37 cellular contexts compared by ENCODE assay signal in the genomic region with DNA sequence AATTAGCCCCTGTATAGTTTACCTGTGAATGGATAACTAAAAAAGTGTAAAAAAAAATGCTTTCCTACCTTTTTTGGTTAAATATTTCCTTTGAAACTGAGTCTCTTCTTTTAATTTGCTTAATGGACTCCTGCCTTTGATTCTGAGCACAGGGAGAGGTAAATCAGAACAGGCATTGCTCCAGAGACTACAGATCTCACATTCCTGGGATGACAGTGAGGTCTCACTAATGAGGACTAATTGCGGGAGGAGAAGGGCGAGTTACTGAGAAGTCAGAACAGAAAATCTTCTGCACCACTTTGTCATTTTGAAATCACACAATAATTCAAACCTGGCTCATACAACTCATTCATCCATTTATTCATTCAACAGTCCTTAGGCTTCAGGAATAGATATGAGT.
"Had no signal": no experiment of that assay in that cellular context is flagged by ENCODE, and none has a peak within 500 bp of the region (broad histone marks: within the 10 kb centered on the region; RNA-seq: fewer than 3 reads in every experiment).

No MANE protein-coding gene starts in this region.

- H3K27me3 Mint-ChIP-seq: activated CD4-positive, alpha-beta T cell treated with anti-CD3 and anti-CD28 coated beads, Interleukin-2, amount 10 ng/mL, durations not matched to agents 7 days and 5 days; activated naive CD4-positive, alpha-beta T cell treated with anti-CD3 and anti-CD28 coated beads, Interleukin-2, amount 10 ng/mL, durations not matched to agents 7 days and 5 days had no signal

- H3K27me3 ChIP-seq: ascending aorta had no signal

- H3K36me3 Mint-ChIP-seq: activated CD8-positive, alpha-beta memory T cell treated with anti-CD3 and anti-CD28 coated beads, Interleukin-2, amount 10 ng/mL, durations not matched to agents 7 days and 5 days; activated naive CD4-positive, alpha-beta T cell treated with anti-CD3 and anti-CD28 coated beads, Interleukin-2, amount 10 ng/mL, durations not matched to agents 7 days and 5 days; activated naive CD8-positive, alpha-beta T cell; activated naive CD8-positive, alpha-beta T cell treated with anti-CD3 and anti-CD28 coated beads, Interleukin-2, amount 10 ng/mL, durations not matched to agents 7 days and 5 days; brain had no signal

- FAIRE-seq: bronchial epithelial cell, TTC549 had no signal

- DNase-seq: activated B cell treated with CpG ODN at 0.5 μM for 24 hours; activated CD4-positive, alpha-beta memory T cell treated with anti-CD3 and anti-CD28 coated beads, Interleukin-2, amount 10 ng/mL, durations not matched to agents 7 days and 5 days; activated CD4-positive, alpha-beta T cell treated with anti-CD3 and anti-CD28 coated beads for 4 hours; activated CD4-positive, alpha-beta T cell treated with anti-CD3 and anti-CD28 coated beads, Interleukin-2, amount 10 ng/mL, durations not matched to agents 7 days and 5 days; activated CD4-positive, alpha-beta T cell treated with anti-CD3 and anti-CD28 coated beads, Interleukin-2, amount 50 U/mL, for 48 hours; activated CD4-positive, CD25-positive, alpha-beta regulatory T cell treated with anti-CD3 and anti-CD28 coated beads, Interleukin-2, amount 50 U/mL, for 72 hours; activated CD8-positive, alpha-beta memory T cell treated with anti-CD3 and anti-CD28 coated beads for 24 hours; activated CD8-positive, alpha-beta memory T cell treated with anti-CD3 and anti-CD28 coated beads, Interleukin-2, amount 10 ng/mL, durations not matched to agents 7 days and 5 days; activated CD8-positive, alpha-beta memory T cell treated with anti-CD3 and anti-CD28 coated beads, Interleukin-2, amount 50 U/mL, for 48 hours; activated CD8-positive, alpha-beta T cell treated with anti-CD3 and anti-CD28 coated beads, Interleukin-2, amount 10 ng/mL, durations not matched to agents 7 days and 5 days; activated effector memory CD4-positive, alpha-beta T cell treated with Interleukin-2 at 50 U/mL for 16 hours; activated gamma-delta T cell; activated naive CD4-positive, alpha-beta T cell treated with anti-CD3 and anti-CD28 coated beads, Interleukin-2, amount 10 ng/mL, durations not matched to agents 7 days and 5 days; activated naive CD4-positive, alpha-beta T cell treated with Interleukin-2 at 50 U/mL for 16 hours; activated naive CD8-positive, alpha-beta T cell treated with anti-CD3 and anti-CD28 coated beads, Interleukin-2, amount 10 ng/mL, durations not matched to agents 7 days and 5 days; activated naive CD8-positive, alpha-beta T cell treated with anti-CD3 and anti-CD28 coated beads, Interleukin-2, amount 50 U/mL, for 24 hours; activated T-cell treated with anti-CD3 and anti-CD28 coated beads, Interleukin-2, amount 50 U/mL, for 24 hours; activated T-cell treated with anti-CD3 and anti-CD28 coated beads, Interleukin-2, amount 50 U/mL, for 48 hours; amygdala; anterior cingulate cortex; caudate nucleus; cerebellar nuclear complex; T-helper 1 cell; T-helper 2 cell; T-helper 9 cell had no signal

- H3K4me1 Mint-ChIP-seq: activated B cell treated with CpG ODN at 0.5 μM for 24 hours; activated CD4-positive, alpha-beta memory T cell treated with anti-CD3 and anti-CD28 coated beads, Interleukin-2, amount 10 ng/mL, durations not matched to agents 7 days and 5 days; activated CD4-positive, alpha-beta T cell treated with anti-CD3 and anti-CD28 coated beads, Interleukin-2, amount 10 ng/mL, durations not matched to agents 7 days and 5 days; activated CD8-positive, alpha-beta memory T cell treated with anti-CD3 and anti-CD28 coated beads, Interleukin-2, amount 10 ng/mL, durations not matched to agents 7 days and 5 days; activated naive CD4-positive, alpha-beta T cell treated with anti-CD3 and anti-CD28 coated beads, Interleukin-2, amount 10 ng/mL, durations not matched to agents 7 days and 5 days; activated naive CD4-positive, alpha-beta T cell treated with anti-CD3 and anti-CD28 coated beads, Interleukin-2, amount 50 U/mL, for 24 hours; activated naive CD8-positive, alpha-beta T cell treated with anti-CD3 and anti-CD28 coated beads, Interleukin-2, amount 10 ng/mL, durations not matched to agents 7 days and 5 days; activated naive CD8-positive, alpha-beta T cell treated with anti-CD3 and anti-CD28 coated beads, Interleukin-2, amount 50 U/mL, for 24 hours; central memory CD8-positive, alpha-beta T cell had no signal

- H3K27ac Mint-ChIP-seq: activated B cell treated with CpG ODN at 0.5 μM for 24 hours; activated CD4-positive, alpha-beta memory T cell treated with anti-CD3 and anti-CD28 coated beads, Interleukin-2, amount 10 ng/mL, durations not matched to agents 7 days and 5 days; activated CD4-positive, alpha-beta T cell treated with anti-CD3 and anti-CD28 coated beads, Interleukin-2, amount 10 ng/mL, durations not matched to agents 7 days and 5 days; activated CD8-positive, alpha-beta memory T cell treated with anti-CD3 and anti-CD28 coated beads, Interleukin-2, amount 10 ng/mL, durations not matched to agents 7 days and 5 days; activated CD8-positive, alpha-beta T cell treated with anti-CD3 and anti-CD28 coated beads, Interleukin-2, amount 10 ng/mL, durations not matched to agents 7 days and 5 days; activated naive CD4-positive, alpha-beta T cell treated with anti-CD3 and anti-CD28 coated beads, Interleukin-2, amount 10 ng/mL, durations not matched to agents 7 days and 5 days; activated naive CD4-positive, alpha-beta T cell treated with anti-CD3 and anti-CD28 coated beads, Interleukin-2, amount 50 U/mL, for 24 hours; activated naive CD8-positive, alpha-beta T cell; activated naive CD8-positive, alpha-beta T cell treated with anti-CD3 and anti-CD28 coated beads, Interleukin-2, amount 10 ng/mL, durations not matched to agents 7 days and 5 days; activated naive CD8-positive, alpha-beta T cell treated with anti-CD3 and anti-CD28 coated beads, Interleukin-2, amount 50 U/mL, for 24 hours; activated T-cell treated with anti-CD3 and anti-CD28 coated beads, Interleukin-2, amount 50 U/mL, for 24 hours; activated T-helper 2 cell treated with anti-CD3 and anti-CD28 coated beads, Interferon-gamma antibody, Interleukin-2, Interleukin-4, amounts not matched to agents 10 μg/mL and 5 μg/mL and 100 μg/mL, durations not matched to agents 14 hours and 24 hours and 36 hours; brain; T-helper 1 cell treated with Interleukin-12 subunit alpha and Interleukin-12 subunit beta and Interleukin-4 antibody, amounts not matched to agents 30 μg/mL and 1 μg/mL, for 36 hours; T-helper 2 cell treated with Interferon-gamma antibody and Interleukin-4, amounts not matched to agents 5 μg/mL and 100 μg/mL, for 36 hours had no signal

- ATAC-seq: activated CD8-positive, alpha-beta memory T cell treated with anti-CD3 and anti-CD28 coated beads, Interleukin-2, amount 10 ng/mL, durations not matched to agents 7 days and 5 days; activated CD8-positive, alpha-beta T cell treated with anti-CD3 and anti-CD28 coated beads, Interleukin-2, amount 10 ng/mL, durations not matched to agents 7 days and 5 days; activated naive CD8-positive, alpha-beta T cell treated with anti-CD3 and anti-CD28 coated beads, Interleukin-2, amount 50 U/mL, for 24 hours had no signal

- H3K9me3 Mint-ChIP-seq: activated B cell treated with CpG ODN at 0.5 μM for 24 hours; activated CD4-positive, alpha-beta memory T cell treated with anti-CD3 and anti-CD28 coated beads, Interleukin-2, amount 10 ng/mL, durations not matched to agents 7 days and 5 days; activated CD4-positive, alpha-beta T cell treated with anti-CD3 and anti-CD28 coated beads, Interleukin-2, amount 10 ng/mL, durations not matched to agents 7 days and 5 days; activated naive CD4-positive, alpha-beta T cell treated with anti-CD3 and anti-CD28 coated beads, Interleukin-2, amount 10 ng/mL, durations not matched to agents 7 days and 5 days; activated naive CD8-positive, alpha-beta T cell treated with anti-CD3 and anti-CD28 coated beads, Interleukin-2, amount 10 ng/mL, durations not matched to agents 7 days and 5 days; activated T-helper 2 cell treated with anti-CD3 and anti-CD28 coated beads, Interferon-gamma antibody, Interleukin-2, Interleukin-4, amounts not matched to agents 10 μg/mL and 5 μg/mL and 100 μg/mL, durations not matched to agents 14 hours and 24 hours and 36 hours; central memory CD8-positive, alpha-beta T cell; T-helper 1 cell treated with Interleukin-12 subunit alpha and Interleukin-12 subunit beta and Interleukin-4 antibody, amounts not matched to agents 30 μg/mL and 1 μg/mL, for 36 hours; T-helper 2 cell treated with Interferon-gamma antibody and Interleukin-4, amounts not matched to agents 5 μg/mL and 100 μg/mL, for 36 hours had no signal

- H3K4me1 ChIP-seq: ascending aorta had no signal

- H3K9me3 ChIP-seq: ascending aorta had no signal

- H3K27ac ChIP-seq: ascending aorta, cardiac muscle cell, VCaP had no signal

- H3K4me3 Mint-ChIP-seq: activated B cell treated with CpG ODN at 0.5 μM for 24 hours; activated CD4-positive, alpha-beta memory T cell treated with anti-CD3 and anti-CD28 coated beads, Interleukin-2, amount 10 ng/mL, durations not matched to agents 7 days and 5 days; activated CD4-positive, alpha-beta T cell treated with anti-CD3 and anti-CD28 coated beads, Interleukin-2, amount 10 ng/mL, durations not matched to agents 7 days and 5 days; activated CD8-positive, alpha-beta memory T cell treated with anti-CD3 and anti-CD28 coated beads, Interleukin-2, amount 10 ng/mL, durations not matched to agents 7 days and 5 days; activated CD8-positive, alpha-beta T cell treated with anti-CD3 and anti-CD28 coated beads, Interleukin-2, amount 10 ng/mL, durations not matched to agents 7 days and 5 days; activated naive CD4-positive, alpha-beta T cell treated with anti-CD3 and anti-CD28 coated beads, Interleukin-2, amount 10 ng/mL, durations not matched to agents 7 days and 5 days; activated naive CD4-positive, alpha-beta T cell treated with anti-CD3 and anti-CD28 coated beads, Interleukin-2, amount 50 U/mL, for 24 hours; activated naive CD8-positive, alpha-beta T cell; activated naive CD8-positive, alpha-beta T cell treated with anti-CD3 and anti-CD28 coated beads, Interleukin-2, amount 10 ng/mL, durations not matched to agents 7 days and 5 days; activated naive CD8-positive, alpha-beta T cell treated with anti-CD3 and anti-CD28 coated beads, Interleukin-2, amount 50 U/mL, for 24 hours; activated T-cell treated with anti-CD3 and anti-CD28 coated beads, Interleukin-2, amount 50 U/mL, for 24 hours; brain; central memory CD8-positive, alpha-beta T cell; T-helper 1 cell treated with Interleukin-12 subunit alpha and Interleukin-12 subunit beta and Interleukin-4 antibody, amounts not matched to agents 30 μg/mL and 1 μg/mL, for 36 hours; T-helper 2 cell treated with Interferon-gamma antibody and Interleukin-4, amounts not matched to agents 5 μg/mL and 100 μg/mL, for 36 hours had no signal

- H3K4me3 ChIP-seq: ascending aorta, cardiac muscle cell had no signal

- H3K36me3 ChIP-seq: ascending aorta, cardiac muscle cell had no signal
